ENCODE assay signal across 31 cellular contexts in the genomic region with DNA sequence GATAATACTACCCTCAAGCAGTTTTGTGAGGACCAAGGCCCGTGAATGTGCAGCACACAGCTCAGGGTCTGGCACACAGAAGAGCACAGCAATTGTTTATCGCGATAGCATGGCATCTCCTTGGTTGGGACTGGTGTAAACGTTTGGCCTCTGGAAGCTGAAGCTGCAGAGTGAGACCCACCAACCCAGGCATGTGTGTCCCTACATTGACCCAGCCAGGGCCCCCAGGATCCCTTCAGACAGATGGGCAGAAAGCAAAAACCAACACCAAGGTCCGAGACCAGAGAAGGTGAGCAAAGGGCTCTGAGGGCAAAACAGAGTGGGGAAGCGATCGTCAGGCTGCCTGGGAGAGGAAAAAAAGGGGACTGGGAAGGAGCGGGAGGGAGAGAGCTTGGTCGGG. TPM values are rescaled to one million over a fixed set of nuclear protein-coding genes. Genes with fewer than 3 reads are reported as not detected.
"Had no signal": no experiment of that assay in that cellular context is flagged by ENCODE, and none has a peak within 500 bp of the region (broad histone marks: within the 10 kb centered on the region; RNA-seq: fewer than 3 reads in every experiment).

No MANE protein-coding gene starts in this region.

- H3K4me1 ChIP-seq: esophagus squamous epithelium, lower lobe of right lung, pancreas, psoas muscle had no signal

- H3K9me3 ChIP-seq: esophagus squamous epithelium, left lung, lower lobe of right lung, pancreas, psoas muscle, tibial nerve had no signal

- H3K4me1 Mint-ChIP-seq: nephron had no signal

- H3K27me3 ChIP-seq: left lung, pancreas, tibial nerve had no signal

- H3K4me3 ChIP-seq: esophagus squamous epithelium, left lung, lower lobe of right lung, pancreas, psoas muscle, smooth muscle cell, tibial nerve had no signal

- H3K36me3 ChIP-seq: esophagus squamous epithelium, left lung, lower lobe of right lung, pancreas, tibial nerve, WERI-Rb-1 had no signal

- H3K27me3 Mint-ChIP-seq: central memory CD8-positive, alpha-beta T cell had no signal

- DNase-seq: activated CD4-positive, alpha-beta T cell treated with anti-CD3 and anti-CD28 coated beads, Interleukin-2, amount 50 U/mL, for 1 hour; activated T-cell treated with anti-CD3 and anti-CD28 coated beads, Interleukin-2, amount 50 U/mL, for 4 hours; dermis blood vessel endothelial cell; effector CD4-positive, alpha-beta T cell; esophagus squamous epithelium; glutamatergic neuron; left lung; lower lobe of right lung; mesenchymal stem cell; pancreas; psoas muscle; stimulated activated CD4-positive, alpha-beta T cell treated with anti-CD3 and anti-CD28 coated beads, Interleukin-1b, Interleukin-23, amount 100 ng/mL, for 48 hours; stimulated activated CD4-positive, alpha-beta T cell treated with anti-CD3 and anti-CD28 coated beads, Interleukin-4, amount 100 ng/mL, for 4 hours; stimulated activated CD8-positive, alpha-beta memory T cell treated with anti-CD3 and anti-CD28 coated beads, Interleukin-4, amount 100 ng/mL, for 48 hours; stimulated activated naive CD4-positive, alpha-beta T cell; T-helper 1 cell; T-helper 9 cell; WERI-Rb-1 had no signal

- H3K4me3 Mint-ChIP-seq: activated T-cell treated with anti-CD3 and anti-CD28 coated beads, Interleukin-2, amount 50 U/mL, for 4 hours; central memory CD8-positive, alpha-beta T cell; nephron had no signal

- H3K27ac Mint-ChIP-seq: activated T-helper 2 cell treated with anti-CD3 and anti-CD28 coated beads, Interferon-gamma antibody, Interleukin-2, Interleukin-4, amounts not matched to agents 10 μg/mL and 5 μg/mL and 100 μg/mL, durations not matched to agents 14 hours and 24 hours and 36 hours; nephron had no signal

- FAIRE-seq: bronchial epithelial cell, endometrium, frontal cortex, islet of Langerhans, pancreas had no signal

- ATAC-seq: activated CD4-positive, CD25-positive, alpha-beta regulatory T cell treated with anti-CD3 and anti-CD28 coated beads, Interleukin-2, amount 50 U/mL, for 24 hours; activated naive CD4-positive, alpha-beta T cell treated with anti-CD3 and anti-CD28 coated beads, Interleukin-2, amount 50 U/mL, for 72 hours; activated T-cell treated with anti-CD3 and anti-CD28 coated beads, Interleukin-2, amount 50 U/mL, for 4 hours; left lung; pancreas; psoas muscle had no signal

- H3K4me2 ChIP-seq: smooth muscle cell had no signal

- H3K9me3 Mint-ChIP-seq: activated T-helper 2 cell treated with anti-CD3 and anti-CD28 coated beads, Interferon-gamma antibody, Interleukin-2, Interleukin-4, amounts not matched to agents 10 μg/mL and 5 μg/mL and 100 μg/mL, durations not matched to agents 14 hours and 24 hours and 36 hours; central memory CD8-positive, alpha-beta T cell had no signal

- H3K27ac ChIP-seq: epithelial cell of prostate, left lung, lower lobe of right lung, pancreas, psoas muscle, tibial nerve, WERI-Rb-1 had no signal

RNA-seq across cellular contexts. Expression of gene PSTPIP1, which starts 12.6 kb away (rescaled TPM):
- total RNA-seq: bronchial epithelial cell, smooth muscle cell, temporal lobe had no signal
